1 cellular context compared by ENCODE assay signal in the genomic region with DNA sequence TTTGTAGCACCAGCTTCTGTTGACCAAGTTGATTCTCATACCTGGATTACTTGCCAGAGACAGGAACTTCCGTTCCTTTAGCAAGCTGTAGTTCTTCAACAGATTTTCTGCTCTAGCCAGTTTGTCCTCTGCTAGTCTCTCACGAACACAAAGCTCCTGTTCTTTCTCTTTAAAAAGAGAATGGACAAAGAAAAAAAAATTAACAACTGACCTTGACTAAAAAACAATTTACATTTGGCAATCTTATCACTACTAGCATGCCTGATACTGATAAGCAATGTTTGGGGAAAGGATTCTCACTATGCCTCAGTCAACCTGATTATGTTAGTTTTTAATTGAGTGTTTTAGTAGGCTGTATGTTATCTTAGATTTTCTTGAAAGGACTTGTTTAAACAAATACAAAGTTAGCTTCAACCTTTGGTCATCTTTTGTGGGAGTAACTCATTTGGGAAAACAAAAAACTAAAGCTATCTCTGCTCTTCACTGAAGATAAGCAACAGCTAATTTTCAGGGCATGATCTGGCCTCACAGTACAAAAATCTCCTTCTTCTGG.
TF ChIP-seq lines count a peak whose summit lies in the region.

No MANE protein-coding gene starts in this region.

TF ChIP-seq in HepG2, 621 proteins besides CTCF, POLR2A, EP300 and RAD21 (continued from another document and continues in another):
- TF ChIP-seq STAT6 (CRISPR knock-in tag; IDR thresholded peaks at IDR 0.05; ENCODE audit: borderline replicate concordance) (0 out of 2 replicates have a peak, but pooled peaks have one; percentile 63), ZNF766 (CRISPR knock-in tag; IDR thresholded peaks at IDR 0.05; ENCODE audit: borderline replicate concordance) (no peak), HES4 (CRISPR knock-in tag; IDR thresholded peaks at IDR 0.05; ENCODE audit: borderline replicate concordance) (no peak), ZZZ3 (CRISPR knock-in tag; IDR thresholded peaks at IDR 0.05; ENCODE audit: borderline replicate concordance) (no peak), ZFP1 (CRISPR knock-in tag; IDR thresholded peaks at IDR 0.05) (no peak), ARNTL (CRISPR knock-in tag; IDR thresholded peaks at IDR 0.05) (0 out of 2 replicates have a peak, but pooled peaks have one; percentile 33), CREBL2 (CRISPR knock-in tag; IDR thresholded peaks at IDR 0.05; ENCODE audit: borderline replicate concordance) (no peak), MIXL1 (CRISPR knock-in tag; IDR thresholded peaks at IDR 0.05) (peak; percentile 93; the same call in 1 of the 2 replicates), SMYD3 (CRISPR knock-in tag; IDR thresholded peaks at IDR 0.05) (0 out of 2 replicates have a peak, but pooled peaks have one; percentile 34), EED (CRISPR knock-in tag; IDR thresholded peaks at IDR 0.05) (no peak), GATAD2A (CRISPR knock-in tag; IDR thresholded peaks at IDR 0.05) (peak; percentile 96), ZNF879 (CRISPR knock-in tag; IDR thresholded peaks at IDR 0.05) (no peak), NPAS2 (CRISPR knock-in tag; IDR thresholded peaks at IDR 0.05; ENCODE audit: borderline replicate concordance) (no peak), HOXA7 (CRISPR knock-in tag; IDR thresholded peaks at IDR 0.05) (no peak), SOX6 (IDR thresholded peaks at IDR 0.05) (no peak), SOX6 (CRISPR knock-in tag; IDR thresholded peaks at IDR 0.05) (peak; percentile 100), ZFP36L2 (CRISPR knock-in tag; IDR thresholded peaks at IDR 0.05) (no peak), ZNF800 (CRISPR knock-in tag; IDR thresholded peaks at IDR 0.05) (no peak), NFYC (CRISPR knock-in tag; IDR thresholded peaks at IDR 0.05) (peak; percentile 22; the same call in 1 of the 2 replicates), MBD4 (IDR thresholded peaks at IDR 0.05; ENCODE audit: borderline replicate concordance, low read length) (peak; percentile 85; the same call in 1 of the 2 replicates), ZFX (CRISPR knock-in tag; IDR thresholded peaks at IDR 0.05; ENCODE audit: low read depth) (no peak), TCF12 (IDR thresholded peaks at IDR 0.05) (no peak), TCF12 (CRISPR knock-in tag; IDR thresholded peaks at IDR 0.05) (no peak; the same call in 1 of the 2 replicates), JUNB (CRISPR knock-in tag; IDR thresholded peaks at IDR 0.05; ENCODE audit: borderline replicate concordance) (peak; percentile 28; the same call in 1 of the 2 replicates), TRAFD1 (CRISPR knock-in tag; IDR thresholded peaks at IDR 0.05; ENCODE audit: borderline replicate concordance) (no peak), ZMYM2 (CRISPR knock-in tag; IDR thresholded peaks at IDR 0.05) (no peak), ZNF230 (CRISPR knock-in tag; IDR thresholded peaks at IDR 0.05) (no peak), ETV6 (CRISPR knock-in tag; conservative IDR thresholded peaks at IDR 0.05) (no peak), SOX5 (CRISPR knock-in tag; IDR thresholded peaks at IDR 0.05; ENCODE audit: borderline replicate concordance) (peak; percentile 99), ZNF432 (CRISPR knock-in tag; IDR thresholded peaks at IDR 0.05; ENCODE audit: borderline replicate concordance) (no peak), ZNF44 (CRISPR knock-in tag; IDR thresholded peaks at IDR 0.05) (no peak), ZNF674 (CRISPR knock-in tag; IDR thresholded peaks at IDR 0.05; ENCODE audit: low read depth) (no peak), ZNF883 (CRISPR knock-in tag; IDR thresholded peaks at IDR 0.05; ENCODE audit: not compliant biosample characterization) (no peak), NCOA2 (CRISPR knock-in tag; IDR thresholded peaks at IDR 0.05) (peak; percentile 98), ZNF577 (CRISPR knock-in tag; IDR thresholded peaks at IDR 0.05; ENCODE audit: borderline replicate concordance, low read depth) (no peak), NRL (CRISPR knock-in tag; IDR thresholded peaks at IDR 0.05; ENCODE audit: borderline replicate concordance) (no peak), ZNF773 (CRISPR knock-in tag; IDR thresholded peaks at IDR 0.05; ENCODE audit: borderline replicate concordance) (no peak), IRF2 (CRISPR knock-in tag; IDR thresholded peaks at IDR 0.05) (peak; percentile 66; the same call in 1 of the 2 replicates), ETV5 (CRISPR knock-in tag; IDR thresholded peaks at IDR 0.05; ENCODE audit: borderline replicate concordance) (peak; percentile 69; the same call in 1 of the 2 replicates), ZNF17 (CRISPR knock-in tag; IDR thresholded peaks at IDR 0.05) (no peak), NFIB (CRISPR knock-in tag; IDR thresholded peaks at IDR 0.05; ENCODE audit: borderline replicate concordance) (no peak)
- TF ChIP-seq, protein P1, sequence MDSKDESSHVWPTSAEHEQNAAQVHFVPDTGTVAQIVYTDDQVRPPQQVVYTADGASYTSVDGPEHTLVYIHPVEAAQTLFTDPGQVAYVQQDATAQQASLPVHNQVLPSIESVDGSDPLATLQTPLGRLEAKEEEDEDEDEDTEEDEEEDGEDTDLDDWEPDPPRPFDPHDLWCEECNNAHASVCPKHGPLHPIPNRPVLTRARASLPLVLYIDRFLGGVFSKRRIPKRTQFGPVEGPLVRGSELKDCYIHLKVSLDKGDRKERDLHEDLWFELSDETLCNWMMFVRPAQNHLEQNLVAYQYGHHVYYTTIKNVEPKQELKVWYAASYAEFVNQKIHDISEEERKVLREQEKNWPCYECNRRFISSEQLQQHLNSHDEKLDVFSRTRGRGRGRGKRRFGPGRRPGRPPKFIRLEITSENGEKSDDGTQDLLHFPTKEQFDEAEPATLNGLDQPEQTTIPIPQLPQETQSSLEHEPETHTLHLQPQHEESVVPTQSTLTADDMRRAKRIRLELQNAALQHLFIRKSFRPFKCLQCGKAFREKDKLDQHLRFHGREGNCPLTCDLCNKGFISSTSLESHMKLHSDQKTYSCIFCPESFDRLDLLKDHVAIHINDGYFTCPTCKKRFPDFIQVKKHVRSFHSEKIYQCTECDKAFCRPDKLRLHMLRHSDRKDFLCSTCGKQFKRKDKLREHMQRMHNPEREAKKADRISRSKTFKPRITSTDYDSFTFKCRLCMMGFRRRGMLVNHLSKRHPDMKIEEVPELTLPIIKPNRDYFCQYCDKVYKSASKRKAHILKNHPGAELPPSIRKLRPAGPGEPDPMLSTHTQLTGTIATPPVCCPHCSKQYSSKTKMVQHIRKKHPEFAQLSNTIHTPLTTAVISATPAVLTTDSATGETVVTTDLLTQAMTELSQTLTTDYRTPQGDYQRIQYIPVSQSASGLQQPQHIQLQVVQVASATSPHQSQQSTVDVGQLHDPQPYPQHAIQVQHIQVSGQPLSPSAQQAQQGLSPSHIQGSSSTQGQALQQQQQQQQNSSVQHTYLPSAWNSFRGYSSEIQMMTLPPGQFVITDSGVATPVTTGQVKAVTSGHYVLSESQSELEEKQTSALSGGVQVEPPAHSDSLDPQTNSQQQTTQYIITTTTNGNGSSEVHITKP (CRISPR knock-in tag; IDR thresholded peaks at IDR 0.05; ENCODE audit: low read depth): no peak
- TF ChIP-seq, protein P2, sequence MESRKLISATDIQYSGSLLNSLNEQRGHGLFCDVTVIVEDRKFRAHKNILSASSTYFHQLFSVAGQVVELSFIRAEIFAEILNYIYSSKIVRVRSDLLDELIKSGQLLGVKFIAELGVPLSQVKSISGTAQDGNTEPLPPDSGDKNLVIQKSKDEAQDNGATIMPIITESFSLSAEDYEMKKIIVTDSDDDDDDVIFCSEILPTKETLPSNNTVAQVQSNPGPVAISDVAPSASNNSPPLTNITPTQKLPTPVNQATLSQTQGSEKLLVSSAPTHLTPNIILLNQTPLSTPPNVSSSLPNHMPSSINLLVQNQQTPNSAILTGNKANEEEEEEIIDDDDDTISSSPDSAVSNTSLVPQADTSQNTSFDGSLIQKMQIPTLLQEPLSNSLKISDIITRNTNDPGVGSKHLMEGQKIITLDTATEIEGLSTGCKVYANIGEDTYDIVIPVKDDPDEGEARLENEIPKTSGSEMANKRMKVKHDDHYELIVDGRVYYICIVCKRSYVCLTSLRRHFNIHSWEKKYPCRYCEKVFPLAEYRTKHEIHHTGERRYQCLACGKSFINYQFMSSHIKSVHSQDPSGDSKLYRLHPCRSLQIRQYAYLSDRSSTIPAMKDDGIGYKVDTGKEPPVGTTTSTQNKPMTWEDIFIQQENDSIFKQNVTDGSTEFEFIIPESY (CRISPR knock-in tag; IDR thresholded peaks at IDR 0.05): no peak
- TF ChIP-seq, protein P3, sequence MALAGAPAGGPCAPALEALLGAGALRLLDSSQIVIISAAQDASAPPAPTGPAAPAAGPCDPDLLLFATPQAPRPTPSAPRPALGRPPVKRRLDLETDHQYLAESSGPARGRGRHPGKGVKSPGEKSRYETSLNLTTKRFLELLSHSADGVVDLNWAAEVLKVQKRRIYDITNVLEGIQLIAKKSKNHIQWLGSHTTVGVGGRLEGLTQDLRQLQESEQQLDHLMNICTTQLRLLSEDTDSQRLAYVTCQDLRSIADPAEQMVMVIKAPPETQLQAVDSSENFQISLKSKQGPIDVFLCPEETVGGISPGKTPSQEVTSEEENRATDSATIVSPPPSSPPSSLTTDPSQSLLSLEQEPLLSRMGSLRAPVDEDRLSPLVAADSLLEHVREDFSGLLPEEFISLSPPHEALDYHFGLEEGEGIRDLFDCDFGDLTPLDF (CRISPR knock-in tag; IDR thresholded peaks at IDR 0.05): no peak
- TF ChIP-seq, protein P4, sequence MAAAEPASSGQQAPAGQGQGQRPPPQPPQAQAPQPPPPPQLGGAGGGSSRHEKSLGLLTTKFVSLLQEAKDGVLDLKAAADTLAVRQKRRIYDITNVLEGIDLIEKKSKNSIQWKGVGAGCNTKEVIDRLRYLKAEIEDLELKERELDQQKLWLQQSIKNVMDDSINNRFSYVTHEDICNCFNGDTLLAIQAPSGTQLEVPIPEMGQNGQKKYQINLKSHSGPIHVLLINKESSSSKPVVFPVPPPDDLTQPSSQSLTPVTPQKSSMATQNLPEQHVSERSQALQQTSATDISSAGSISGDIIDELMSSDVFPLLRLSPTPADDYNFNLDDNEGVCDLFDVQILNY (CRISPR knock-in tag; conservative IDR thresholded peaks at IDR 0.05): no peak
- TF ChIP-seq, protein P5, sequence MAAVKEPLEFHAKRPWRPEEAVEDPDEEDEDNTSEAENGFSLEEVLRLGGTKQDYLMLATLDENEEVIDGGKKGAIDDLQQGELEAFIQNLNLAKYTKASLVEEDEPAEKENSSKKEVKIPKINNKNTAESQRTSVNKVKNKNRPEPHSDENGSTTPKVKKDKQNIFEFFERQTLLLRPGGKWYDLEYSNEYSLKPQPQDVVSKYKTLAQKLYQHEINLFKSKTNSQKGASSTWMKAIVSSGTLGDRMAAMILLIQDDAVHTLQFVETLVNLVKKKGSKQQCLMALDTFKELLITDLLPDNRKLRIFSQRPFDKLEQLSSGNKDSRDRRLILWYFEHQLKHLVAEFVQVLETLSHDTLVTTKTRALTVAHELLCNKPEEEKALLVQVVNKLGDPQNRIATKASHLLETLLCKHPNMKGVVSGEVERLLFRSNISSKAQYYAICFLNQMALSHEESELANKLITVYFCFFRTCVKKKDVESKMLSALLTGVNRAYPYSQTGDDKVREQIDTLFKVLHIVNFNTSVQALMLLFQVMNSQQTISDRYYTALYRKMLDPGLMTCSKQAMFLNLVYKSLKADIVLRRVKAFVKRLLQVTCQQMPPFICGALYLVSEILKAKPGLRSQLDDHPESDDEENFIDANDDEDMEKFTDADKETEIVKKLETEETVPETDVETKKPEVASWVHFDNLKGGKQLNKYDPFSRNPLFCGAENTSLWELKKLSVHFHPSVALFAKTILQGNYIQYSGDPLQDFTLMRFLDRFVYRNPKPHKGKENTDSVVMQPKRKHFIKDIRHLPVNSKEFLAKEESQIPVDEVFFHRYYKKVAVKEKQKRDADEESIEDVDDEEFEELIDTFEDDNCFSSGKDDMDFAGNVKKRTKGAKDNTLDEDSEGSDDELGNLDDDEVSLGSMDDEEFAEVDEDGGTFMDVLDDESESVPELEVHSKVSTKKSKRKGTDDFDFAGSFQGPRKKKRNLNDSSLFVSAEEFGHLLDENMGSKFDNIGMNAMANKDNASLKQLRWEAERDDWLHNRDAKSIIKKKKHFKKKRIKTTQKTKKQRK (IDR thresholded peaks at IDR 0.05; ENCODE audit: low read length): no peak
